In the genomic region with DNA sequence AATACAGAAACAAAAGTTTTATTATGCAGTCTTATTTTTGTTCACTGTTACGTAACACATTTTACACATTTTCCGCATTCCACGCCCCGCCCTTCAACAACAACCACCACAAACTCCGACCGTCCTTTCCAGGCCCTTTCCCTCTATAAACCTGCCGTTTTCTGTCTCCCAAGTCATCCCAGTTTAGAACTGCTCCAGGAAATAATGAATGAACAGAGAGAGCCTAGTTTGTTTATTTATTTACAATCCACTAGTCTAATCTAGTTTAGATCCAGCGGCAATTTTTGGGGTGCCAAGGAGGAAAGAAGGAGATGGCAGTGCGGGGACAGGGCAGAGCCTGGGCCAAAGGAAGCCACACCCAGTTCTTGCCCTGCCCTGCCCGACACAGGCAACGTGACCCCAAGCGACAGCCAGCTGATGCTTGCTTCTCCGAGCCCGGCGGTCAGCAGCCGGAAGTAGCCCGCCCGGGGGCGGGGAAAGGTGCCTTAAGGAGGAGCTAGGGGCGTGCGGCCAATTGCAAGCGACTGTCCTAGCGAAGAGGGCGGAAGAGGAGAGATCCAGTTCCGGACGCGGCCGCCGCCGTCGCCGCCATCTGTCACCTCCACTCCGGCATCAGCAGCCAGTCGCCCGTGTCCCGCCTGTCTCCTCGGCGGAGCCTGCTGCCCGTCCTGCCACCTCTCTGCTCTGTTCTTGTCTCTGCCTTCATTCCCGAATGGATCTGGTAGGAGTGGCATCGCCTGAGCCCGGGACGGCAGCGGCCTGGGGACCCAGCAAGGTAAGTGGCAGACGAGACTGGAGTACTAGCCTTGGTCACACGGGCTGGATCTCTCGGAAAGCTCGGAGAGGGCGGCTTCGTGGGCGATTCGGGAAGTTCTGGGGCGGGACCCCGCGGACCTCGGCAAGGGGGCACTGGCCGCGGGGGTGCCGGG, we compare ENCODE assay signal across 8 cellular contexts. TPM values are rescaled to one million over a fixed set of nuclear protein-coding genes. Genes with fewer than 3 reads are reported as not detected.
A peak's percentile ranks its signal among the peaks of the same experiment; 100 is the strongest.
DNase-seq lines count a peak whose midpoint lies in the region; ATAC-seq, FAIRE-seq and TF ChIP-seq lines count a peak whose summit lies in the region.

A gene with protein sequence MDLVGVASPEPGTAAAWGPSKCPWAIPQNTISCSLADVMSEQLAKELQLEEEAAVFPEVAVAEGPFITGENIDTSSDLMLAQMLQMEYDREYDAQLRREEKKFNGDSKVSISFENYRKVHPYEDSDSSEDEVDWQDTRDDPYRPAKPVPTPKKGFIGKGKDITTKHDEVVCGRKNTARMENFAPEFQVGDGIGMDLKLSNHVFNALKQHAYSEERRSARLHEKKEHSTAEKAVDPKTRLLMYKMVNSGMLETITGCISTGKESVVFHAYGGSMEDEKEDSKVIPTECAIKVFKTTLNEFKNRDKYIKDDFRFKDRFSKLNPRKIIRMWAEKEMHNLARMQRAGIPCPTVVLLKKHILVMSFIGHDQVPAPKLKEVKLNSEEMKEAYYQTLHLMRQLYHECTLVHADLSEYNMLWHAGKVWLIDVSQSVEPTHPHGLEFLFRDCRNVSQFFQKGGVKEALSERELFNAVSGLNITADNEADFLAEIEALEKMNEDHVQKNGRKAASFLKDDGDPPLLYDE (plus strand): TSS at position 560 of the 929 bp plus-strand sequence. CDS start 153 bp downstream, at position 713.

- peak; percentile 98 for ATAC-seq in GM18907 (IDR thresholded peaks at IDR 0.05; ENCODE audit: unreplicated experiment)
- ATAC-seq in HG03159 (IDR thresholded peaks at IDR 0.05; ENCODE audit: unreplicated experiment): peak; percentile 97

- no peaks in the 10 kb centered on the region for H3F3A ChIP-seq in smooth muscle cell (ENCODE audit: low read depth)

- no peaks in the 10 kb centered on the region for H3K9me3 ChIP-seq in smooth muscle cell (replicated peaks; ENCODE audit: low read depth)

- H3K27me3 ChIP-seq in bronchial epithelial cell (ENCODE audit: control insufficient read depth, insufficient read depth, low read length) (no peaks in the 10 kb centered on the region), smooth muscle cell (ENCODE audit: low read depth) (no peaks in the 10 kb centered on the region)

- peaks cover 43% of the 10 kb centered on the region for H4K20me1 ChIP-seq in smooth muscle cell (ENCODE audit: low read depth)

- peak within 1 kb of the TSS; percentile 100 for H3K4me3 ChIP-seq in AG04449 (ENCODE audit: low read depth, low read length)
- peak within 1 kb of the TSS; percentile 87 for H3K4me3 ChIP-seq in WI38 (ENCODE audit: low read depth, low read length)
- H3K4me3 ChIP-seq in bronchial epithelial cell (ENCODE audit: low read depth, low read length): peak within 1 kb of the TSS; percentile 73
- H3K4me3 ChIP-seq in smooth muscle cell: peak within 1 kb of the TSS; percentile 90

- FAIRE-seq in bronchial epithelial cell (lab: Jason Lieb, UNC): no peak

- POLR2A ChIA-PET in AG04449 (lab: Yijun Ruan, JAX): interaction anchor here (1.6 kb wide), 1 partner anchor 9 kb away, joined by 5 read pairs; no protein-coding TSS in a partner anchor

- WGBS in smooth muscle cell (ENCODE audit: low lambda C conversion rate): 1% methylated on average over 48 of the region's 59 CpGs

- H3K4me2 ChIP-seq in smooth muscle cell: peak within 1 kb of the TSS; percentile 85

- no peak for TF ChIP-seq CTCF in AG04449 (IDR thresholded peaks at IDR 0.05; ENCODE audit: insufficient read depth, low read length, missing control alignments)
- TF ChIP-seq CTCF in WI38 (IDR thresholded peaks at IDR 0.05; ENCODE audit: low read depth, low read length): no peak
- TF ChIP-seq CTCF in bronchial epithelial cell (IDR thresholded peaks at IDR 0.05; ENCODE audit: insufficient read depth, low read length, severe bottlenecking): no peak
- TF ChIP-seq CTCF in smooth muscle cell (IDR thresholded peaks at IDR 0.05; ENCODE audit: borderline replicate concordance, insufficient read depth, poor library complexity, severe bottlenecking): no peak

- peaks cover 9% of the 10 kb centered on the region for H3K4me1 ChIP-seq in smooth muscle cell (ENCODE audit: low read depth)

- DNase-seq in AG04449 (ENCODE audit: low read depth, low spot score) (peak; percentile 71), NCI-H2227 treated with DMSO at 0.1 percent for 48 hours (lab: John Stamatoyannopoulos, UW) (peak; percentile 96), bronchial epithelial cell (ENCODE audit: low read depth) (peak; percentile 87), iPS-NIHi11 (ENCODE audit: low spot score) (peak; percentile 99), smooth muscle cell (lab: John Stamatoyannopoulos, UW; ENCODE audit: unreplicated experiment) (peak; percentile 83)

- H3K79me2 ChIP-seq in smooth muscle cell (ENCODE audit: low read depth): peaks cover 43% of the 10 kb centered on the region

- no peaks in the 10 kb centered on the region for H3K36me3 ChIP-seq in bronchial epithelial cell (ENCODE audit: control insufficient read depth, insufficient read depth, low read length)
- no peaks in the 10 kb centered on the region for H3K36me3 ChIP-seq in smooth muscle cell (ENCODE audit: low read depth)

- H3K9ac ChIP-seq in smooth muscle cell (ENCODE audit: low read depth): peak within 1 kb of the TSS; percentile 92

- peak within 1 kb of the TSS; percentile 93 for H3K27ac ChIP-seq in smooth muscle cell (ENCODE audit: low read depth)

- CTCF ChIA-PET in AG04449 (lab: Yijun Ruan, JAX): interaction anchor here (0.8 to 2.2 kb wide), 5 partner anchors 10 to 639 kb away, joined by 3 to 10 read pairs (median 4); no protein-coding TSS in a partner anchor

- peak within 1 kb of the TSS; percentile 91 for H2AFZ ChIP-seq in smooth muscle cell (ENCODE audit: low read depth)

RNA-seq across cellular contexts. Expression of the gene that starts here (rescaled TPM):
- total RNA-seq in bronchial epithelial cell (144 TPM in 2 replicates), smooth muscle cell (79.9 and 100 TPM in 2 replicates)
- 56.0 TPM in 2 replicates for polyA plus RNA-seq in smooth muscle cell

Comparison
In these comparisons a context has a peak if more than half of its experiments do, and no peak if none do; other contexts are left out.
1. Peak in every context shown above with its lines: DNase-seq, ATAC-seq, H3K4me3 ChIP-seq and H3K27ac ChIP-seq.